18 cellular contexts compared by ENCODE assay signal in genomic region chr6:2684766-2685754, GRCh38.
"Had no signal": no experiment of that assay in that cellular context is flagged by ENCODE, and none has a peak within 500 bp of the region (broad histone marks: within the 10 kb centered on the region; RNA-seq: fewer than 3 reads in every experiment).

No MANE protein-coding gene starts in this region.

- H3K36me3 Mint-ChIP-seq: type B pancreatic cell had no signal

- DNase-seq: effector memory CD4-positive, alpha-beta T cell; left cardiac atrium; left ventricle myocardium superior; mucosa of descending colon; naive thymus-derived CD8-positive, alpha-beta T cell; ovary; small intestine; stimulated activated CD4-positive, alpha-beta T cell treated with anti-CD3 and anti-CD28 coated beads, Interleukin-2, amount 100 ng/mL, for 48 hours; stimulated activated naive CD8-positive, alpha-beta T cell treated with anti-CD3 and anti-CD28 coated beads, Interleukin-15, Interleukin-2, amounts not matched to agents 100 U/mL and 50 U/mL, for 24 hours; thyroid gland; uterus had no signal

- H3K27ac Mint-ChIP-seq: naive thymus-derived CD8-positive, alpha-beta T cell; type B pancreatic cell had no signal

- H3K4me3 Mint-ChIP-seq: naive thymus-derived CD8-positive, alpha-beta T cell; type B pancreatic cell had no signal

- H3K27me3 ChIP-seq: foreskin keratinocyte, hepatocyte, ovary, right atrium auricular region, suprapubic skin, thyroid gland, uterus had no signal

- H3K9me3 Mint-ChIP-seq: naive thymus-derived CD8-positive, alpha-beta T cell; type B pancreatic cell had no signal

- H3K9me3 ChIP-seq: mucosa of descending colon, ovary, right atrium auricular region, suprapubic skin, thyroid gland, uterus had no signal

- ATAC-seq: foreskin keratinocyte; left cardiac atrium; left ventricle myocardium superior; mucosa of descending colon; naive thymus-derived CD8-positive, alpha-beta T cell; stimulated activated naive CD8-positive, alpha-beta T cell treated with anti-CD3 and anti-CD28 coated beads, Interleukin-15, Interleukin-2, amounts not matched to agents 100 U/mL and 50 U/mL, for 24 hours had no signal

- H3K27ac ChIP-seq: foreskin keratinocyte, hepatocyte, ovary, right atrium auricular region, suprapubic skin, thyroid gland, uterus had no signal

- H2AFZ ChIP-seq: hepatocyte had no signal

- H3K27me3 Mint-ChIP-seq: naive thymus-derived CD8-positive, alpha-beta T cell; type B pancreatic cell had no signal

- FAIRE-seq: endometrium, kidney, small intestine had no signal

- H3K4me2 ChIP-seq: hepatocyte had no signal

- H3K4me3 ChIP-seq: hepatocyte, mucosa of descending colon, ovary, right atrium auricular region, suprapubic skin, thyroid gland, uterus had no signal

- H3K4me1 ChIP-seq: right atrium auricular region, suprapubic skin, thyroid gland, uterus had no signal

- H3K36me3 ChIP-seq: ovary, suprapubic skin, thyroid gland, uterus had no signal

- H3K79me2 ChIP-seq: hepatocyte had no signal

- H3K4me1 Mint-ChIP-seq: naive thymus-derived CD8-positive, alpha-beta T cell had no signal
